Comparison of ENCODE assay signal across 4 cellular contexts in the genomic region with DNA sequence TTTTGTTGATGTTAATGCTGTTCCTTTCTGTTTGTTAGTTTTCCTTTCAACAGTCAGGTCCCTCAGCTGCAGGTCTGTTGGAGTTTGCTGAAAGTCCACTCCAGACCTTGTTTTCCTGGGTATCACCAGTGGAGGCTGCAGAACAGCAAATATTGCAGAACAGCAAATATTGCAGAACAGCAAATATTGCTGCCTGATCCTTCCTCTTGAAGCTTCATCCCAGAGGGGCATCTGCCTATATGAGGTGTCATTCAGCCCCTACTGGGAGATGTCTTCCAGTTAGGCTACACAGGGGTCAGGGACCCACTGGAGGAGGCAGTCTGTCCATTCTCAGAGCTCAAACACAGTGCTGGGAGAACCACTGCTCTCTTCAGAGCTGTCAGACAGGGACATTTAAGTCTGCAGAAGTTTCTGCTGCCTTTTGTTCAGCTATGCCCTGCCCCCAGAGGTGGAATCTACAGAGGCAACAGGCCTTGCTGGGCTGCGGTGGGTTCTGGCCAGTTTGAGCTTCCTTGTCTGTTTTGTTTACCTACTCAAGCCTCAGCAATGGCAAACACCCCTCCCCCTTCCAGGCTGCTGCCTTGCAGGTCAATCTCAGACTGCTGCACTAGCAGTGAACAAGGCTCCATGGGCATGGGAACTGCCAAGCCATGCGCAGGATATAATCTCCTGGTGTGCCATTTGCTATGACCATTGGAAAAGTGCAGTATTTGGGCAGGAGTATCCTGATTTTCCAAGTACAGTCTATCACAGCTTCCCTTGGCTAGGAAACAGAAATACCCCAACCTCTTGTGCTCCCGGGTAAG. TPM values are rescaled to one million over a fixed set of nuclear protein-coding genes. Genes with fewer than 3 reads are reported as not detected.
"Had no signal": no experiment of that assay in that cellular context is flagged by ENCODE, and none has a peak within 500 bp of the region (broad histone marks: within the 10 kb centered on the region; RNA-seq: fewer than 3 reads in every experiment).

No MANE protein-coding gene starts in this region.

RNA-seq across cellular contexts. Expression of gene DHRS2, which starts 53.7 kb away (rescaled TPM):
- total RNA-seq: right atrium auricular region, sigmoid colon, skeletal muscle tissue, transverse colon had no signal
